In genomic region chr17:31439716-31440115, GRCh38 we compare ENCODE assay signal across 19 cellular contexts. TPM values are rescaled to one million over a fixed set of nuclear protein-coding genes. Genes with fewer than 3 reads are reported as not detected.
DNase-seq lines count a peak whose midpoint lies in the region; ATAC-seq and TF ChIP-seq lines count a peak whose summit lies in the region.
"Had no signal": no experiment of that assay in that cellular context is flagged by ENCODE, and none has a peak within 500 bp of the region (broad histone marks: within the 10 kb centered on the region; RNA-seq: fewer than 3 reads in every experiment).

No MANE protein-coding gene starts in this region.

- intact Hi-C loops in activated naive CD4-positive, alpha-beta T cell treated with anti-CD3 and anti-CD28 coated beads for 36 hours (cut with micrococcal nuclease), result no loop called here
- intact Hi-C loops in right lobe of liver (cut with DNase I), result loop anchor here (5.0 kb wide), 1 partner anchor 88 kb away; no protein-coding TSS in a partner anchor

- H3K36me3 ChIP-seq in right lobe of liver, result no peaks in the 10 kb centered on the region

- TF ChIP-seq POLR2A in right lobe of liver (IDR thresholded peaks at IDR 0.05), result no peak

- no peaks in the 10 kb centered on the region for H3K9me3 Mint-ChIP-seq in activated naive CD4-positive, alpha-beta T cell treated with anti-CD3 and anti-CD28 coated beads, Interleukin-2, amount 10 ng/mL, durations not matched to agents 7 days and 5 days
- H3K9me3 Mint-ChIP-seq in activated naive CD4-positive, alpha-beta T cell treated with anti-CD3 and anti-CD28 coated beads for 36 hours, result no peaks in the 10 kb centered on the region
- no peaks in the 10 kb centered on the region for H3K9me3 Mint-ChIP-seq in activated T-helper 17 cell treated with anti-CD3 and anti-CD28 coated beads, Interleukin-2, amount 50 U/mL, for 72 hours
- H3K9me3 Mint-ChIP-seq: CD4-positive, alpha-beta memory T cell had no signal

- peaks cover 29% of the 10 kb centered on the region for H3K27me3 Mint-ChIP-seq in activated naive CD4-positive, alpha-beta T cell treated with anti-CD3 and anti-CD28 coated beads, Interleukin-2, amount 10 ng/mL, durations not matched to agents 7 days and 5 days
- no peaks in the 10 kb centered on the region for H3K27me3 Mint-ChIP-seq in activated naive CD4-positive, alpha-beta T cell treated with anti-CD3 and anti-CD28 coated beads for 36 hours (ENCODE audit: low read depth)
- H3K27me3 Mint-ChIP-seq in activated T-helper 17 cell treated with anti-CD3 and anti-CD28 coated beads, Interleukin-2, amount 50 U/mL, for 72 hours, result no peaks in the 10 kb centered on the region
- H3K27me3 Mint-ChIP-seq: CD4-positive, alpha-beta memory T cell had no signal

- H3K27me3 ChIP-seq in right lobe of liver, result no peaks in the 10 kb centered on the region

- H3K36me3 Mint-ChIP-seq in activated naive CD4-positive, alpha-beta T cell treated with anti-CD3 and anti-CD28 coated beads, Interleukin-2, amount 10 ng/mL, durations not matched to agents 7 days and 5 days, result no peaks in the 10 kb centered on the region
- H3K36me3 Mint-ChIP-seq in activated naive CD4-positive, alpha-beta T cell treated with anti-CD3 and anti-CD28 coated beads for 36 hours (ENCODE audit: low read depth), result no peaks in the 10 kb centered on the region
- no peaks in the 10 kb centered on the region for H3K36me3 Mint-ChIP-seq in activated T-helper 17 cell treated with anti-CD3 and anti-CD28 coated beads, Interleukin-2, amount 50 U/mL, for 72 hours (ENCODE audit: low read depth)
- H3K36me3 Mint-ChIP-seq: CD4-positive, alpha-beta memory T cell had no signal

- peak overlapping the region in 2 of 3 donors; percentile 25 to 62 for H3K27ac ChIP-seq in right lobe of liver
- H3K27ac ChIP-seq: GM23248 had no signal

- WGBS in right lobe of liver (ENCODE audit: insufficient coverage, low coverage, low lambda C conversion rate, missing lambda C conversion rate), result 50% methylated on average over 4 of the region's 4 CpGs

- peak; percentile 1 for DNase-seq in activated naive CD4-positive, alpha-beta T cell treated with anti-CD3 and anti-CD28 coated beads, Interleukin-2, amount 10 ng/mL, durations not matched to agents 7 days and 5 days
- DNase-seq in activated naive CD4-positive, alpha-beta T cell treated with anti-CD3 and anti-CD28 coated beads for 36 hours, result no peak
- DNase-seq in islet precursor cell (peak; percentile 42), right lobe of liver (peak in 1 of 3 donors; percentile 30), LoVo (ENCODE audit: low spot score) (no peak), A172 (ENCODE audit: low spot score) (no peak), activated gamma-delta T cell treated with Interleukin-2 at 50 U/mL for 16 hours (no peak)
- DNase-seq: 8988T; C1 segment of cervical spinal cord; Calu3; CD4-positive, alpha-beta memory T cell; COR-L47; DMS53; DMS79 treated with DMSO at 0.1 percent for 48 hours; GF-D8; GM23248; H7; HCEC 1CT had no signal

- H3K9me3 ChIP-seq in right lobe of liver, result no peaks in the 10 kb centered on the region

- no peaks in the 10 kb centered on the region for H3K4me1 Mint-ChIP-seq in activated naive CD4-positive, alpha-beta T cell treated with anti-CD3 and anti-CD28 coated beads, Interleukin-2, amount 10 ng/mL, durations not matched to agents 7 days and 5 days
- H3K4me1 Mint-ChIP-seq in activated naive CD4-positive, alpha-beta T cell treated with anti-CD3 and anti-CD28 coated beads for 36 hours (ENCODE audit: low read depth), result no peaks in the 10 kb centered on the region
- H3K4me1 Mint-ChIP-seq in activated T-helper 17 cell treated with anti-CD3 and anti-CD28 coated beads, Interleukin-2, amount 50 U/mL, for 72 hours, result no peaks in the 10 kb centered on the region

- TF ChIP-seq CTCF in right lobe of liver (IDR thresholded peaks at IDR 0.05), result no peak

- H3K4me3 Mint-ChIP-seq in activated naive CD4-positive, alpha-beta T cell treated with anti-CD3 and anti-CD28 coated beads, Interleukin-2, amount 10 ng/mL, durations not matched to agents 7 days and 5 days, result no peak overlapping the region
- H3K4me3 Mint-ChIP-seq in activated naive CD4-positive, alpha-beta T cell treated with anti-CD3 and anti-CD28 coated beads for 36 hours, result no peak overlapping the region
- H3K4me3 Mint-ChIP-seq in activated T-helper 17 cell treated with anti-CD3 and anti-CD28 coated beads, Interleukin-2, amount 50 U/mL, for 72 hours, result no peak overlapping the region
- H3K4me3 Mint-ChIP-seq: CD4-positive, alpha-beta memory T cell had no signal

- ATAC-seq in activated T-helper 17 cell treated with anti-CD3 and anti-CD28 coated beads, Interleukin-2, amount 50 U/mL, for 72 hours (replicated peaks), result no peak
- no peak for ATAC-seq in right lobe of liver

- H3K4me1 ChIP-seq in right lobe of liver, result peaks cover 0 to 11% (median 4%) of the 10 kb centered on the region in 4 donors

- CTCF ChIA-PET in activated naive CD4-positive, alpha-beta T cell treated with anti-CD3 and anti-CD28 coated beads, Interleukin-2, amount 10 ng/mL, durations not matched to agents 7 days and 5 days (lab: Charles Lee), result interaction anchor here (1.1 to 4.1 kb wide), 5 partner anchors 9 to 84 kb away, joined by 3 to 47 read pairs (median 5); no protein-coding TSS in a partner anchor
- CTCF ChIA-PET in activated naive CD4-positive, alpha-beta T cell treated with anti-CD3 and anti-CD28 coated beads for 36 hours (lab: Charles Lee), result interaction anchor here (1.1 to 8.6 kb wide), 5 partner anchors 11 to 84 kb away, joined by 3 to 117 read pairs (median 5); no protein-coding TSS in a partner anchor

- H3K27ac Mint-ChIP-seq in activated naive CD4-positive, alpha-beta T cell treated with anti-CD3 and anti-CD28 coated beads, Interleukin-2, amount 10 ng/mL, durations not matched to agents 7 days and 5 days, result no peak overlapping the region
- H3K27ac Mint-ChIP-seq in activated naive CD4-positive, alpha-beta T cell treated with anti-CD3 and anti-CD28 coated beads for 36 hours, result no peak overlapping the region
- H3K27ac Mint-ChIP-seq in activated T-helper 17 cell treated with anti-CD3 and anti-CD28 coated beads, Interleukin-2, amount 50 U/mL, for 72 hours, result peak overlapping the region; percentile 34
- H3K27ac Mint-ChIP-seq: CD4-positive, alpha-beta memory T cell had no signal

- no peak overlapping the region for H3K4me3 ChIP-seq in right lobe of liver
- H3K4me3 ChIP-seq: GM23248 had no signal

RNA-seq across cellular contexts. Expression of gene RAB11FIP4, which starts 48.2 kb away (rescaled TPM):
- total RNA-seq in activated naive CD4-positive, alpha-beta T cell treated with anti-CD3 and anti-CD28 coated beads for 36 hours, result 10 to 100 TPM; 31.3 to 33.1 TPM
- total RNA-seq in activated T-helper 17 cell treated with anti-CD3 and anti-CD28 coated beads, Interleukin-2, amount 50 U/mL, for 72 hours, result 10 to 100 TPM; 19.7 to 21.7 TPM
- total RNA-seq in right lobe of liver, result 1 to 10 TPM; 3.5 to 6.6 (median 4.6) TPM
- 2.2 and 2.6 TPM in 2 replicates for total RNA-seq in A172 (2014; rRNA removed; shearing (Covaris generic))

Comparison
In these comparisons a context has a peak if more than half of its experiments do, and no peak if none do; other contexts are left out.
1. DNase-seq: peak in activated naive CD4-positive, alpha-beta T cell treated with anti-CD3 and anti-CD28 coated beads, Interleukin-2, amount 10 ng/mL, durations not matched to agents 7 days and 5 days (single experiment) and islet precursor cell (single experiment); none in activated naive CD4-positive, alpha-beta T cell treated with anti-CD3 and anti-CD28 coated beads for 36 hours (single experiment), LoVo (single experiment), A172 (single experiment) and activated gamma-delta T cell treated with Interleukin-2 at 50 U/mL for 16 hours (single experiment).